ENCODE assay signal across 8 cellular contexts in genomic region chr2:183124957-183125255, GRCh38. TPM values are rescaled to one million over a fixed set of nuclear protein-coding genes. Genes with fewer than 3 reads are reported as not detected.
DNase-seq lines count a peak whose midpoint lies in the region; ATAC-seq and TF ChIP-seq lines count a peak whose summit lies in the region.

No MANE protein-coding gene starts in this region.

- peaks cover 4% of the 10 kb centered on the region for H3K36me3 Mint-ChIP-seq in memory B cell

- no peaks in the 10 kb centered on the region for H3K9me3 ChIP-seq in heart left ventricle
- H3K9me3 ChIP-seq in body of pancreas = no peaks in the 10 kb centered on the region
- H3K9me3 ChIP-seq in upper lobe of right lung = no peaks in the 10 kb centered on the region

- H3K36me3 ChIP-seq in heart left ventricle = peaks cover 0 to 15% (median 10%) of the 10 kb centered on the region in 9 donors
- peaks cover 2 to 5% of the 10 kb centered on the region in 2 donors for H3K36me3 ChIP-seq in body of pancreas (replicated peaks in 1 of 2; ENCODE audit: insufficient read depth in 1 of 2, low read depth in 2 of 2)
- H3K36me3 ChIP-seq in upper lobe of right lung = no peaks in the 10 kb centered on the region

- no peak for ATAC-seq in heart left ventricle
- no peak for ATAC-seq in Right ventricle myocardium inferior
- ATAC-seq in body of pancreas = no peak
- no peak for ATAC-seq in memory B cell (ENCODE audit: low read depth)
- ATAC-seq in upper lobe of right lung = no peak
- ATAC-seq in GM19397 (IDR thresholded peaks at IDR 0.05; ENCODE audit: unreplicated experiment) = no peak

- peak overlapping the region; percentile 95 for H3K4me3 Mint-ChIP-seq in memory B cell

- H3K4me1 ChIP-seq in heart left ventricle (peaks cover 0 to 25% (median 11%) of the 10 kb centered on the region in 12 donors), body of pancreas (peaks cover 20% of the 10 kb centered on the region), upper lobe of right lung (peaks cover 22% of the 10 kb centered on the region)

- TF ChIP-seq POLR2A in heart left ventricle (IDR thresholded peaks at IDR 0.05) (no peak), body of pancreas (IDR thresholded peaks at IDR 0.05) (no peak)

- intact Hi-C loops in heart left ventricle (cut with DNase I) = loop anchor here in 7 of 10 donors (1.0 to 10.0 kb wide), 7 partner anchors 43 to 90 kb away; partner anchors contain the start of genes DUSP19 (in 5 of the 7) and NCKAP1 (in 2 of the 7)
- intact Hi-C loops in Right ventricle myocardium inferior (cut with DNase I) = loop anchor here (2.0 kb wide), 2 partner anchors 46 to 86 kb away; partner anchors contain the start of genes DUSP19 and NCKAP1
- intact Hi-C loops in body of pancreas (cut with DNase I) = no loop called here
- intact Hi-C loops in upper lobe of right lung (cut with DNase I) = no loop called here

- H3K4me1 Mint-ChIP-seq in memory B cell = peaks cover 15% of the 10 kb centered on the region

- H3K27ac ChIP-seq in heart left ventricle (peak overlapping the region in 10 of 12 donors; percentile 62 to 88 (median 80)), body of pancreas (peak overlapping the region; percentile 77 to 94 (median 90)), upper lobe of right lung (peak overlapping the region; percentile 89)

- DNase-seq in heart left ventricle = no peak
- DNase-seq in Right ventricle myocardium inferior (ENCODE audit: missing footprints) = no peak
- no peak for DNase-seq in body of pancreas
- DNase-seq in memory B cell (ENCODE audit: low spot score in 2 of 2) = no peak
- DNase-seq in upper lobe of right lung = no peak
- DNase-seq in DMS 273 treated with DMSO at 0.1 percent for 48 hours (lab: John Stamatoyannopoulos, UW) = no peak
- DNase-seq in NCI-H748 (lab: John Stamatoyannopoulos, UW; ENCODE audit: unreplicated experiment) = no peak

- peak overlapping the region; percentile 67 to 91 (median 77) for H3K4me3 ChIP-seq in heart left ventricle
- H3K4me3 ChIP-seq in body of pancreas = peak overlapping the region; percentile 38 to 92
- peak overlapping the region; percentile 89 for H3K4me3 ChIP-seq in upper lobe of right lung

- TF ChIP-seq CTCF in heart left ventricle (IDR thresholded peaks at IDR 0.05) (no peak), body of pancreas (IDR thresholded peaks at IDR 0.05) (no peak), upper lobe of right lung (IDR thresholded peaks at IDR 0.05) (no peak)

- H3K27me3 ChIP-seq in heart left ventricle (no peaks in the 10 kb centered on the region), body of pancreas (no peaks in the 10 kb centered on the region), upper lobe of right lung (no peaks in the 10 kb centered on the region)

- peaks cover 2% of the 10 kb centered on the region for H3K27me3 Mint-ChIP-seq in memory B cell

- H3K9me3 Mint-ChIP-seq in memory B cell = no peaks in the 10 kb centered on the region

- 0 to 1% (median 1%) methylated on average over 10 of the region's 10 CpGs for WGBS in heart left ventricle, 4 donors
- WGBS in body of pancreas, 2 donors = 0 to 1% methylated on average over 10 of the region's 10 CpGs

- peak overlapping the region; percentile 94 for H3K27ac Mint-ChIP-seq in memory B cell

RNA-seq across cellular contexts. Expression of gene NUP35, which starts 0.7 kb away (rescaled TPM):
- 10 to 100 TPM in 1 of 9 donors, 1 to 10 TPM in 8; 6.2 to 10.4 (median 8.0) TPM for total RNA-seq in heart left ventricle
- polyA plus RNA-seq in heart left ventricle = 10 to 100 TPM in 1 of 2 donors, 1 to 10 TPM in 1; 5.4 to 14.4 TPM
- total RNA-seq in Right ventricle myocardium inferior = 8.0 TPM
- total RNA-seq in body of pancreas = 1 to 10 TPM; 4.0 to 6.2 TPM
- total RNA-seq in upper lobe of right lung = 18.2 TPM

RNA-seq across cellular contexts. Expression of gene DUSP19, which starts 46.4 kb away (rescaled TPM):
- 10 to 100 TPM in 4 of 9 donors, 1 to 10 TPM in 5; 4.2 to 13.4 (median 9.3) TPM for total RNA-seq in heart left ventricle
- 1 to 10 TPM; 1.5 to 4.2 TPM for polyA plus RNA-seq in heart left ventricle
- total RNA-seq in Right ventricle myocardium inferior = 12.1 TPM
- 1 to 10 TPM; 1.6 to 2.0 TPM for total RNA-seq in body of pancreas
- total RNA-seq in upper lobe of right lung = 3.0 TPM

Comparison
In these comparisons a context has a peak if more than half of its experiments do, and no peak if none do; other contexts are left out.
1. intact Hi-C loops: an anchor here in heart left ventricle (1.0 to 10.0 kb wide) and Right ventricle myocardium inferior (2.0 kb wide); none called in body of pancreas and upper lobe of right lung.